ENCODE assay signal across 9 cellular contexts in genomic region chr2:208466133-208466919, GRCh38. TPM values are rescaled to one million over a fixed set of nuclear protein-coding genes. Genes with fewer than 3 reads are reported as not detected.
DNase-seq lines count a peak whose midpoint lies in the region; ATAC-seq, FAIRE-seq and TF ChIP-seq lines count a peak whose summit lies in the region.
"Had no signal": no experiment of that assay in that cellular context is flagged by ENCODE, and none has a peak within 500 bp of the region (broad histone marks: within the 10 kb centered on the region; RNA-seq: fewer than 3 reads in every experiment).

No MANE protein-coding gene starts in this region.

- no peak for TF ChIP-seq POLR2A in H54 (IDR thresholded peaks at IDR 0.05; ENCODE audit: low read depth, low read length)

- peaks cover 5% of the 10 kb centered on the region for H3K27me3 Mint-ChIP-seq in endodermal cell (ENCODE audit: insufficient read depth)
- H3K27me3 Mint-ChIP-seq in osteocyte (ENCODE audit: unreplicated experiment), result peaks cover 3% of the 10 kb centered on the region

- H3K27me3 ChIP-seq in cardiac muscle cell (no peaks in the 10 kb centered on the region), right cardiac atrium (ENCODE audit: control insufficient read depth, insufficient read depth) (no peaks in the 10 kb centered on the region), NT2/D1 (ENCODE audit: insufficient read depth, insufficient read length) (no peaks in the 10 kb centered on the region), endodermal cell (ENCODE audit: control insufficient read depth, insufficient read depth, low read length, poor library complexity, severe bottlenecking) (no peaks in the 10 kb centered on the region)

- H3K27ac Mint-ChIP-seq in endodermal cell, result no peak overlapping the region
- no peak overlapping the region for H3K27ac Mint-ChIP-seq in osteocyte (ENCODE audit: unreplicated experiment)
- H3K27ac Mint-ChIP-seq: dendritic cell treated with granulocyte-macrophage colony-stimulating factor and Interleukin-4, amounts not matched to agents 40 ng/mL and 50 ng/mL, for 4 days had no signal

- no peak for ATAC-seq in right cardiac atrium

- TF ChIP-seq CTCF in cardiac muscle cell (IDR thresholded peaks at IDR 0.05; ENCODE audit: low read depth, low read length) (peak; percentile 52), endodermal cell (conservative IDR thresholded peaks at IDR 0.05) (peak; percentile 91), osteocyte (IDR thresholded peaks at IDR 0.05) (peak; percentile 48)

- H3K36me3 ChIP-seq in cardiac muscle cell (no peaks in the 10 kb centered on the region), NT2/D1 (ENCODE audit: insufficient read depth, insufficient read length, low read length) (no peaks in the 10 kb centered on the region), endodermal cell (ENCODE audit: control insufficient read depth, insufficient read depth, low read length) (no peaks in the 10 kb centered on the region)

- no peak overlapping the region for H3K27ac ChIP-seq in cardiac muscle cell
- H3K27ac ChIP-seq in right cardiac atrium (ENCODE audit: low read length), result no peak overlapping the region
- no peak overlapping the region for H3K27ac ChIP-seq in endodermal cell (ENCODE audit: low read depth, low read length)

- H3K9me3 ChIP-seq in cardiac muscle cell (ENCODE audit: low read depth) (no peaks in the 10 kb centered on the region), right cardiac atrium (ENCODE audit: control insufficient read depth, low read length) (no peaks in the 10 kb centered on the region), NT2/D1 (ENCODE audit: insufficient read depth, low read length) (peaks cover 7% of the 10 kb centered on the region; the same call in 1 of the 2 replicates), endodermal cell (ENCODE audit: control insufficient read depth, low read length) (peaks cover 9% of the 10 kb centered on the region)

- no peaks in the 10 kb centered on the region for H3K36me3 Mint-ChIP-seq in endodermal cell (ENCODE audit: low read depth)
- no peaks in the 10 kb centered on the region for H3K36me3 Mint-ChIP-seq in osteocyte (ENCODE audit: unreplicated experiment)

- no peaks in the 10 kb centered on the region for H3K4me1 ChIP-seq in cardiac muscle cell (ENCODE audit: low read depth)
- no peaks in the 10 kb centered on the region for H3K4me1 ChIP-seq in right cardiac atrium (ENCODE audit: control insufficient read depth, insufficient read depth, low read length)
- no peaks in the 10 kb centered on the region for H3K4me1 ChIP-seq in NT2/D1 (ENCODE audit: insufficient read depth, insufficient read length)
- no peaks in the 10 kb centered on the region for H3K4me1 ChIP-seq in endodermal cell (ENCODE audit: control insufficient read depth, insufficient read depth, low read length)

- H3K4me3 ChIP-seq in cardiac muscle cell (no peak overlapping the region), right cardiac atrium (ENCODE audit: low read length) (no peak overlapping the region), NT2/D1 (ENCODE audit: insufficient read length, low read depth) (no peak overlapping the region), endodermal cell (ENCODE audit: low read length) (no peak overlapping the region)

- WGBS in right cardiac atrium, result 37% methylated on average over 7 of the region's 7 CpGs
- WGBS in endodermal cell (ENCODE audit: insufficient coverage in 1 of 2, insufficient read length in 1 of 2), 2 experiments, result 65 to 82% methylated on average over 6 to 7 of the region's 7 CpGs

- DNase-seq in cardiac muscle cell (ENCODE audit: low read depth in 1 of 2, low spot score in 1 of 2) (peak; percentile 44 to 72), right cardiac atrium (no peak), H54 (ENCODE audit: insufficient read length, low spot score) (peak; percentile 3), Kasumi-1 (lab: John Stamatoyannopoulos, UW) (peak; percentile 35 to 40), NT2/D1 (ENCODE audit: low read depth, low spot score) (peak; percentile 55), endodermal cell (peak; percentile 85), osteocyte (ENCODE audit: extremely low spot score, unreplicated experiment) (no peak), hepatic stellate cell (ENCODE audit: low spot score) (no peak)

- H3K4me1 Mint-ChIP-seq in endodermal cell (peaks cover 8% of the 10 kb centered on the region), osteocyte (ENCODE audit: unreplicated experiment) (no peaks in the 10 kb centered on the region)

- FAIRE-seq in H54 (lab: Jason Lieb, UNC), result peak; percentile 81

- no peak overlapping the region for H3K9ac ChIP-seq in NT2/D1 (ENCODE audit: insufficient read length, low read depth)
- no peak overlapping the region for H3K9ac ChIP-seq in endodermal cell (ENCODE audit: extremely low read depth, low read length, poor library complexity, severe bottlenecking)

- intact Hi-C loops in right cardiac atrium (cut with DNase I), result no loop called here

- no peak overlapping the region for H3K4me3 Mint-ChIP-seq in endodermal cell
- H3K4me3 Mint-ChIP-seq in osteocyte (ENCODE audit: unreplicated experiment), result no peak overlapping the region
- H3K4me3 Mint-ChIP-seq: dendritic cell treated with granulocyte-macrophage colony-stimulating factor and Interleukin-4, amounts not matched to agents 40 ng/mL and 50 ng/mL, for 4 days had no signal

- peaks cover 17% of the 10 kb centered on the region for H3K9me3 Mint-ChIP-seq in endodermal cell
- H3K9me3 Mint-ChIP-seq in osteocyte (ENCODE audit: unreplicated experiment), result no peaks in the 10 kb centered on the region

RNA-seq across cellular contexts. Expression of gene PTH2R, which starts 59.7 kb away (rescaled TPM):
- total RNA-seq in cardiac muscle cell (0.09 TPM in 1 of 2 replicates, not detected in the other), right cardiac atrium (not detected), endodermal cell (under 1 TPM in 1 of 2 donors, not detected in 1; 0.37 TPM), osteocyte (not detected in 2 replicates)
- polyA plus RNA-seq in cardiac muscle cell (not detected in 2 replicates), right cardiac atrium (not detected)
- not detected for polyA plus RNA-seq in endodermal cell (2013, experiment 1 of 2)
- not detected for polyA plus RNA-seq in endodermal cell (2013, experiment 2 of 2)

Comparison
In these comparisons a context has a peak if more than half of its experiments do, and no peak if none do; other contexts are left out.
1. DNase-seq: peak in cardiac muscle cell (2 of 2), H54 (single experiment), Kasumi-1 (2 of 2), NT2/D1 (single experiment) and endodermal cell (single experiment); none in right cardiac atrium (0 of 3), osteocyte (single experiment) and hepatic stellate cell (single experiment).
2. Peak in every context shown above with its lines, with median percentiles within 50 percentile points of each other: CTCF ChIP-seq.